ENCODE assay signal across 1 cellular context in the genomic region with DNA sequence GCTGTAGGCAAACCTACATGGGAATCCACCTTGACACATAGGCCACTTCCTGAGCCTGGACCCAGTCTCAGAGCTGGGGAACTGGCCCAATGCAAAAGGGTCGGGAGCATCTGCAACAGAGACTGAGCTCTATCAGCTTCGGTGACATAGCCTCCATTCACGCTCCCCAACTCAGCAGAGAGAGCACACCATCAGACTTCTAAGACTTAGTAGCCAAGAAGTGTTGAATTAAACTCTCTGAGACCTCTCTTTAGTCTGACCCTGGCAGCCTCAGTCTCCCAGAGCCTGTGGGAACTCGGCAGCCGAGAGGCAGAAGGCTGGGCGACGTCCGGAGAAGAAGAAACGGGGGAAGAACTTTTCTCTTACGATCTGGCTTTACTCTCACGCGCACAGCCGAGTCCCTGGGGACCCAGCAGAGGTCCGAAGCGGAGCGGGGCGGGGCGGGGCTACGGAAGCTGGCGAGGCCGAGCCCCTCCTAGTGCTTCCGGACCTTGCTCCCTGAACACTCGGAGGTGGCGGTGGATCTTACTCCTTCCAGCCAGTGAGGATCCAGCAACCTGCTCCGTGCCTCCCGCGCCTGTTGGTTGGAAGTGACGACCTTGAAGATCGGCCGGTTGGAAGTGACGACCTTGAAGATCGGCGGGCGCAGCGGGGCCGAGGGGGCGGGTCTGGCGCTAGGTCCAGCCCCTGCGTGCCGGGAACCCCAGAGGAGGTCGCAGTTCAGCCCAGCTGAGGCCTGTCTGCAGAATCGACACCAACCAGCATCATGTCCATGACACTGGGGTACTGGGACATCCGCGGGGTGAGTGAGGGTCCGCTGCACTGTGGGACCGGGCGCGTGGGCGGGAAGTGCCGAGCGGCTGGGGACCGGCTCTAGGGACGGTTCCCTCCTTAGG.
TF ChIP-seq lines count a peak whose summit lies in the region.

A gene (plus strand): TSS at position 476 of the 896 bp plus-strand sequence. CDS start 291 bp downstream, at position 767.

TF ChIP-seq in K562, 482 proteins besides CTCF, POLR2A, EP300 and RAD21 (continued from another document and continues in another):
- TF ChIP-seq, protein P1, sequence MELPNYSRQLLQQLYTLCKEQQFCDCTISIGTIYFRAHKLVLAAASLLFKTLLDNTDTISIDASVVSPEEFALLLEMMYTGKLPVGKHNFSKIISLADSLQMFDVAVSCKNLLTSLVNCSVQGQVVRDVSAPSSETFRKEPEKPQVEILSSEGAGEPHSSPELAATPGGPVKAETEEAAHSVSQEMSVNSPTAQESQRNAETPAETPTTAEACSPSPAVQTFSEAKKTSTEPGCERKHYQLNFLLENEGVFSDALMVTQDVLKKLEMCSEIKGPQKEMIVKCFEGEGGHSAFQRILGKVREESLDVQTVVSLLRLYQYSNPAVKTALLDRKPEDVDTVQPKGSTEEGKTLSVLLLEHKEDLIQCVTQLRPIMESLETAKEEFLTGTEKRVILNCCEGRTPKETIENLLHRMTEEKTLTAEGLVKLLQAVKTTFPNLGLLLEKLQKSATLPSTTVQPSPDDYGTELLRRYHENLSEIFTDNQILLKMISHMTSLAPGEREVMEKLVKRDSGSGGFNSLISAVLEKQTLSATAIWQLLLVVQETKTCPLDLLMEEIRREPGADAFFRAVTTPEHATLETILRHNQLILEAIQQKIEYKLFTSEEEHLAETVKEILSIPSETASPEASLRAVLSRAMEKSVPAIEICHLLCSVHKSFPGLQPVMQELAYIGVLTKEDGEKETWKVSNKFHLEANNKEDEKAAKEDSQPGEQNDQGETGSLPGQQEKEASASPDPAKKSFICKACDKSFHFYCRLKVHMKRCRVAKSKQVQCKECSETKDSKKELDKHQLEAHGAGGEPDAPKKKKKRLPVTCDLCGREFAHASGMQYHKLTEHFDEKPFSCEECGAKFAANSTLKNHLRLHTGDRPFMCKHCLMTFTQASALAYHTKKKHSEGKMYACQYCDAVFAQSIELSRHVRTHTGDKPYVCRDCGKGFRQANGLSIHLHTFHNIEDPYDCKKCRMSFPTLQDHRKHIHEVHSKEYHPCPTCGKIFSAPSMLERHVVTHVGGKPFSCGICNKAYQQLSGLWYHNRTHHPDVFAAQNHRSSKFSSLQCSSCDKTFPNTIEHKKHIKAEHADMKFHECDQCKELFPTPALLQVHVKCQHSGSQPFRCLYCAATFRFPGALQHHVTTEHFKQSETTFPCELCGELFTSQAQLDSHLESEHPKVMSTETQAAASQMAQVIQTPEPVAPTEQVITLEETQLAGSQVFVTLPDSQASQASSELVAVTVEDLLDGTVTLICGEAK (IDR thresholded peaks at IDR 0.05): peak; percentile 71
- TF ChIP-seq, protein P1 (CRISPR knock-in tag; IDR thresholded peaks at IDR 0.05): no peak
- TF ChIP-seq, protein P2, sequence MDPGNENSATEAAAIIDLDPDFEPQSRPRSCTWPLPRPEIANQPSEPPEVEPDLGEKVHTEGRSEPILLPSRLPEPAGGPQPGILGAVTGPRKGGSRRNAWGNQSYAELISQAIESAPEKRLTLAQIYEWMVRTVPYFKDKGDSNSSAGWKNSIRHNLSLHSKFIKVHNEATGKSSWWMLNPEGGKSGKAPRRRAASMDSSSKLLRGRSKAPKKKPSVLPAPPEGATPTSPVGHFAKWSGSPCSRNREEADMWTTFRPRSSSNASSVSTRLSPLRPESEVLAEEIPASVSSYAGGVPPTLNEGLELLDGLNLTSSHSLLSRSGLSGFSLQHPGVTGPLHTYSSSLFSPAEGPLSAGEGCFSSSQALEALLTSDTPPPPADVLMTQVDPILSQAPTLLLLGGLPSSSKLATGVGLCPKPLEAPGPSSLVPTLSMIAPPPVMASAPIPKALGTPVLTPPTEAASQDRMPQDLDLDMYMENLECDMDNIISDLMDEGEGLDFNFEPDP (CRISPR knock-in tag; IDR thresholded peaks at IDR 0.05): no peak
- TF ChIP-seq RBFOX2 (IDR thresholded peaks at IDR 0.05; ENCODE audit: low read depth, low read length) (peak; percentile 84), TOE1 (IDR thresholded peaks at IDR 0.05; ENCODE audit: borderline replicate concordance) (peak; percentile 85), TOE1 (CRISPR knock-in tag; IDR thresholded peaks at IDR 0.05; ENCODE audit: borderline replicate concordance, low read depth) (no peak), NR4A1 (CRISPR knock-in tag; IDR thresholded peaks at IDR 0.05) (no peak), NR4A1 (tag; IDR thresholded peaks at IDR 0.05) (no peak), KDM4B (IDR thresholded peaks at IDR 0.05; ENCODE audit: borderline replicate concordance in 2 of 2, low read depth in 1 of 2) (no peak; a peak in 1 of 4 replicates), FOXK1 (CRISPR knock-in tag; IDR thresholded peaks at IDR 0.05; ENCODE audit: borderline replicate concordance) (no peak), ZNF445 (CRISPR knock-in tag; IDR thresholded peaks at IDR 0.05; ENCODE audit: low read depth) (no peak), L3MBTL2 (IDR thresholded peaks at IDR 0.05) (peak; percentile 76), NONO (IDR thresholded peaks at IDR 0.05; ENCODE audit: low read depth in 2 of 2, low read length in 1 of 2) (0 out of 4 replicates have a peak, but pooled peaks of 1 of the 2 experiments have one; percentile 66), IRF2 (CRISPR knock-in tag; IDR thresholded peaks at IDR 0.05) (no peak), HDAC3 (IDR thresholded peaks at IDR 0.05; ENCODE audit: borderline replicate concordance, partially characterized antibody) (no peak), LCOR (CRISPR knock-in tag; IDR thresholded peaks at IDR 0.05) (no peak), TCF7 (IDR thresholded peaks at IDR 0.05; ENCODE audit: borderline replicate concordance) (no peak), ZNF384 (IDR thresholded peaks at IDR 0.05; ENCODE audit: low read depth, low read length) (no peak), FOXP1 (CRISPR knock-in tag; IDR thresholded peaks at IDR 0.05) (no peak), ZBTB7A (IDR thresholded peaks at IDR 0.05; ENCODE audit: borderline replicate concordance, control insufficient read depth, low read depth, low read length) (peak; percentile 90), KDM2B (CRISPR knock-in tag; IDR thresholded peaks at IDR 0.05) (peak; percentile 43), GATA2 (CRISPR knock-in tag; IDR thresholded peaks at IDR 0.05) (no peak)
- TF ChIP-seq, protein P3, sequence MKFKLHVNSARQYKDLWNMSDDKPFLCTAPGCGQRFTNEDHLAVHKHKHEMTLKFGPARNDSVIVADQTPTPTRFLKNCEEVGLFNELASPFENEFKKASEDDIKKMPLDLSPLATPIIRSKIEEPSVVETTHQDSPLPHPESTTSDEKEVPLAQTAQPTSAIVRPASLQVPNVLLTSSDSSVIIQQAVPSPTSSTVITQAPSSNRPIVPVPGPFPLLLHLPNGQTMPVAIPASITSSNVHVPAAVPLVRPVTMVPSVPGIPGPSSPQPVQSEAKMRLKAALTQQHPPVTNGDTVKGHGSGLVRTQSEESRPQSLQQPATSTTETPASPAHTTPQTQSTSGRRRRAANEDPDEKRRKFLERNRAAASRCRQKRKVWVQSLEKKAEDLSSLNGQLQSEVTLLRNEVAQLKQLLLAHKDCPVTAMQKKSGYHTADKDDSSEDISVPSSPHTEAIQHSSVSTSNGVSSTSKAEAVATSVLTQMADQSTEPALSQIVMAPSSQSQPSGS (CRISPR knock-in tag; IDR thresholded peaks at IDR 0.05): no peak
- TF ChIP-seq, protein P4, sequence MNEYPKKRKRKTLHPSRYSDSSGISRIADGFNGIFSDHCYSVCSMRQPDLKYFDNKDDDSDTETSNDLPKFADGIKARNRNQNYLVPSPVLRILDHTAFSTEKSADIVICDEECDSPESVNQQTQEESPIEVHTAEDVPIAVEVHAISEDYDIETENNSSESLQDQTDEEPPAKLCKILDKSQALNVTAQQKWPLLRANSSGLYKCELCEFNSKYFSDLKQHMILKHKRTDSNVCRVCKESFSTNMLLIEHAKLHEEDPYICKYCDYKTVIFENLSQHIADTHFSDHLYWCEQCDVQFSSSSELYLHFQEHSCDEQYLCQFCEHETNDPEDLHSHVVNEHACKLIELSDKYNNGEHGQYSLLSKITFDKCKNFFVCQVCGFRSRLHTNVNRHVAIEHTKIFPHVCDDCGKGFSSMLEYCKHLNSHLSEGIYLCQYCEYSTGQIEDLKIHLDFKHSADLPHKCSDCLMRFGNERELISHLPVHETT (CRISPR knock-in tag; conservative IDR thresholded peaks at IDR 0.05 in 1 of 2, IDR thresholded peaks at IDR 0.05 in 1 of 2): no peak
- TF ChIP-seq, protein P5, sequence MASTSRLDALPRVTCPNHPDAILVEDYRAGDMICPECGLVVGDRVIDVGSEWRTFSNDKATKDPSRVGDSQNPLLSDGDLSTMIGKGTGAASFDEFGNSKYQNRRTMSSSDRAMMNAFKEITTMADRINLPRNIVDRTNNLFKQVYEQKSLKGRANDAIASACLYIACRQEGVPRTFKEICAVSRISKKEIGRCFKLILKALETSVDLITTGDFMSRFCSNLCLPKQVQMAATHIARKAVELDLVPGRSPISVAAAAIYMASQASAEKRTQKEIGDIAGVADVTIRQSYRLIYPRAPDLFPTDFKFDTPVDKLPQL (IDR thresholded peaks at IDR 0.05; ENCODE audit: extremely low read depth, insufficient read length): no peak
- TF ChIP-seq, protein P6, sequence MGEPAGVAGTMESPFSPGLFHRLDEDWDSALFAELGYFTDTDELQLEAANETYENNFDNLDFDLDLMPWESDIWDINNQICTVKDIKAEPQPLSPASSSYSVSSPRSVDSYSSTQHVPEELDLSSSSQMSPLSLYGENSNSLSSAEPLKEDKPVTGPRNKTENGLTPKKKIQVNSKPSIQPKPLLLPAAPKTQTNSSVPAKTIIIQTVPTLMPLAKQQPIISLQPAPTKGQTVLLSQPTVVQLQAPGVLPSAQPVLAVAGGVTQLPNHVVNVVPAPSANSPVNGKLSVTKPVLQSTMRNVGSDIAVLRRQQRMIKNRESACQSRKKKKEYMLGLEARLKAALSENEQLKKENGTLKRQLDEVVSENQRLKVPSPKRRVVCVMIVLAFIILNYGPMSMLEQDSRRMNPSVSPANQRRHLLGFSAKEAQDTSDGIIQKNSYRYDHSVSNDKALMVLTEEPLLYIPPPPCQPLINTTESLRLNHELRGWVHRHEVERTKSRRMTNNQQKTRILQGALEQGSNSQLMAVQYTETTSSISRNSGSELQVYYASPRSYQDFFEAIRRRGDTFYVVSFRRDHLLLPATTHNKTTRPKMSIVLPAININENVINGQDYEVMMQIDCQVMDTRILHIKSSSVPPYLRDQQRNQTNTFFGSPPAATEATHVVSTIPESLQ (CRISPR knock-in tag; IDR thresholded peaks at IDR 0.05): no peak
- TF ChIP-seq, protein P7, sequence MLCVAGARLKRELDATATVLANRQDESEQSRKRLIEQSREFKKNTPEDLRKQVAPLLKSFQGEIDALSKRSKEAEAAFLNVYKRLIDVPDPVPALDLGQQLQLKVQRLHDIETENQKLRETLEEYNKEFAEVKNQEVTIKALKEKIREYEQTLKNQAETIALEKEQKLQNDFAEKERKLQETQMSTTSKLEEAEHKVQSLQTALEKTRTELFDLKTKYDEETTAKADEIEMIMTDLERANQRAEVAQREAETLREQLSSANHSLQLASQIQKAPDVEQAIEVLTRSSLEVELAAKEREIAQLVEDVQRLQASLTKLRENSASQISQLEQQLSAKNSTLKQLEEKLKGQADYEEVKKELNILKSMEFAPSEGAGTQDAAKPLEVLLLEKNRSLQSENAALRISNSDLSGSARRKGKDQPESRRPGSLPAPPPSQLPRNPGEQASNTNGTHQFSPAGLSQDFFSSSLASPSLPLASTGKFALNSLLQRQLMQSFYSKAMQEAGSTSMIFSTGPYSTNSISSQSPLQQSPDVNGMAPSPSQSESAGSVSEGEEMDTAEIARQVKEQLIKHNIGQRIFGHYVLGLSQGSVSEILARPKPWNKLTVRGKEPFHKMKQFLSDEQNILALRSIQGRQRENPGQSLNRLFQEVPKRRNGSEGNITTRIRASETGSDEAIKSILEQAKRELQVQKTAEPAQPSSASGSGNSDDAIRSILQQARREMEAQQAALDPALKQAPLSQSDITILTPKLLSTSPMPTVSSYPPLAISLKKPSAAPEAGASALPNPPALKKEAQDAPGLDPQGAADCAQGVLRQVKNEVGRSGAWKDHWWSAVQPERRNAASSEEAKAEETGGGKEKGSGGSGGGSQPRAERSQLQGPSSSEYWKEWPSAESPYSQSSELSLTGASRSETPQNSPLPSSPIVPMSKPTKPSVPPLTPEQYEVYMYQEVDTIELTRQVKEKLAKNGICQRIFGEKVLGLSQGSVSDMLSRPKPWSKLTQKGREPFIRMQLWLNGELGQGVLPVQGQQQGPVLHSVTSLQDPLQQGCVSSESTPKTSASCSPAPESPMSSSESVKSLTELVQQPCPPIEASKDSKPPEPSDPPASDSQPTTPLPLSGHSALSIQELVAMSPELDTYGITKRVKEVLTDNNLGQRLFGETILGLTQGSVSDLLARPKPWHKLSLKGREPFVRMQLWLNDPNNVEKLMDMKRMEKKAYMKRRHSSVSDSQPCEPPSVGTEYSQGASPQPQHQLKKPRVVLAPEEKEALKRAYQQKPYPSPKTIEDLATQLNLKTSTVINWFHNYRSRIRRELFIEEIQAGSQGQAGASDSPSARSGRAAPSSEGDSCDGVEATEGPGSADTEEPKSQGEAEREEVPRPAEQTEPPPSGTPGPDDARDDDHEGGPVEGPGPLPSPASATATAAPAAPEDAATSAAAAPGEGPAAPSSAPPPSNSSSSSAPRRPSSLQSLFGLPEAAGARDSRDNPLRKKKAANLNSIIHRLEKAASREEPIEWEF (CRISPR knock-in tag; IDR thresholded peaks at IDR 0.05): no peak
